In genomic region chr1:213745451-213745850, GRCh38 we compare ENCODE assay signal across 3 cellular contexts.
"Had no signal": no experiment of that assay in that cellular context is flagged by ENCODE, and none has a peak within 500 bp of the region (broad histone marks: within the 10 kb centered on the region; RNA-seq: fewer than 3 reads in every experiment).

No MANE protein-coding gene starts in this region.

- ATAC-seq: GM12878 had no signal

- H3K4me3 ChIP-seq: GM12878 had no signal

- DNase-seq: GDM1, GF-D8 had no signal
